ENCODE assay signal across 1 cellular context in genomic region chr10:7891634-7892033, GRCh38.
TF ChIP-seq lines count a peak whose summit lies in the region.

No MANE protein-coding gene starts in this region.

TF ChIP-seq in HEK293, 187 proteins besides CTCF, POLR2A, EP300 and RAD21 (continued from another document):
- no peak for TF ChIP-seq ZBTB11 (tag by site-specific recombination; conservative IDR thresholded peaks at IDR 0.05; ENCODE audit: low read depth)
- no peak for TF ChIP-seq ZNF211 (tag by site-specific recombination; IDR thresholded peaks at IDR 0.05; ENCODE audit: low read depth)
- no peak for TF ChIP-seq ZNF202 (tag by site-specific recombination; IDR thresholded peaks at IDR 0.05; ENCODE audit: borderline replicate concordance)
- TF ChIP-seq SP2 (tag by site-specific recombination; IDR thresholded peaks at IDR 0.05), result no peak
- no peak for TF ChIP-seq ZNF280D (tag by site-specific recombination; IDR thresholded peaks at IDR 0.05)
- no peak for TF ChIP-seq ZNF404 (tag by site-specific recombination; IDR thresholded peaks at IDR 0.05)
- no peak for TF ChIP-seq ZNF518A (tag by site-specific recombination; conservative IDR thresholded peaks at IDR 0.05; ENCODE audit: low read depth)
- TF ChIP-seq GLIS1 (tag by site-specific recombination; IDR thresholded peaks at IDR 0.05), result peak; percentile 46
- TF ChIP-seq ZNF18 (tag by site-specific recombination; IDR thresholded peaks at IDR 0.05), result no peak
- peak; percentile 26; the same call in 1 of the 2 replicates for TF ChIP-seq FEZF1 (tag by site-specific recombination; IDR thresholded peaks at IDR 0.05)
- no peak for TF ChIP-seq ZNF37A (tag by site-specific recombination; IDR thresholded peaks at IDR 0.05)
- TF ChIP-seq HOXA7 (CRISPR knock-in tag; IDR thresholded peaks at IDR 0.05; ENCODE audit: borderline replicate concordance), result no peak
- TF ChIP-seq ZBTB44 (tag by site-specific recombination; IDR thresholded peaks at IDR 0.05), result peak; percentile 71
- TF ChIP-seq ZNF121 (tag by site-specific recombination; IDR thresholded peaks at IDR 0.05), result no peak
- no peak for TF ChIP-seq ZNF514 (tag by site-specific recombination; IDR thresholded peaks at IDR 0.05)
- no peak for TF ChIP-seq HIC1 (tag by site-specific recombination; IDR thresholded peaks at IDR 0.05)
- no peak for TF ChIP-seq ELK4 (IDR thresholded peaks at IDR 0.05; ENCODE audit: borderline replicate concordance, low read depth, low read length)
- no peak for TF ChIP-seq ZNF184 (tag by site-specific recombination; IDR thresholded peaks at IDR 0.05)
- no peak for TF ChIP-seq GLI2 (tag by site-specific recombination; IDR thresholded peaks at IDR 0.05; ENCODE audit: borderline replicate concordance, low read depth)
- TF ChIP-seq PRDM1 (tag by site-specific recombination; IDR thresholded peaks at IDR 0.05), result no peak
- peak; percentile 97 for TF ChIP-seq PRDM6 (tag by site-specific recombination; IDR thresholded peaks at IDR 0.05)
- peak; percentile 65; the same call in 1 of the 2 replicates for TF ChIP-seq OSR2 (tag by site-specific recombination; IDR thresholded peaks at IDR 0.05)
- no peak for TF ChIP-seq ZNF311 (tag by site-specific recombination; IDR thresholded peaks at IDR 0.05; ENCODE audit: borderline replicate concordance)
